Comparison of ENCODE assay signal across 28 cellular contexts in the genomic region with DNA sequence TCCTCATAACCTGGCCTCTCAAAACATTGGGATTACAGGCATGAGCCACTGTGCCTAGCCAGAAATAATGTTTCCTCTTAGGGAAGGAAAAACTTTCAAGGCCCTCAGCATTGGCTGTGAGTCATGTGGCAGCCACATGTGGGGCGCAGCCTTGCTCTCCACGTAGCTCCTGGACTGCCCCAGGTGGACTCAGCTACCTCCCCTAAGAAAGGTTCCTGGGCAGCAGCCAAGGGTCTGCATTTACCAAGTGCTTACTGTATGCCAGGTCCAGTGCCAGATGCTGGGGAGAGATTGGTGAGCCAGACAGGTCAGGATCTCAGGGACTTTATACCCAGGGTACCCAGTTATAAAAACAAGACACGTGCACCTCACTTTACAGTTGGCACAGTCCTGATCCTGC. TPM values are rescaled to one million over a fixed set of nuclear protein-coding genes. Genes with fewer than 3 reads are reported as not detected.
DNase-seq lines count a peak whose midpoint lies in the region; ATAC-seq and TF ChIP-seq lines count a peak whose summit lies in the region.
"Had no signal": no experiment of that assay in that cellular context is flagged by ENCODE, and none has a peak within 500 bp of the region (broad histone marks: within the 10 kb centered on the region; RNA-seq: fewer than 3 reads in every experiment).

No MANE protein-coding gene starts in this region.

- H3K36me3 Mint-ChIP-seq in naive thymus-derived CD4-positive, alpha-beta T cell: no peaks in the 10 kb centered on the region
- H3K36me3 Mint-ChIP-seq: stimulated activated memory B cell treated with anti-CD40 and anti-IgM and Interleukin-4, amounts not matched to agents 10 μg/mL and 1 μg/mL and 100 μg/mL, for 72 hours had no signal

- H3K9me3 ChIP-seq in HCT116 (ENCODE audit: control insufficient read depth in 1 of 2, insufficient read depth in 1 of 2, low read depth in 1 of 2, low read length in 2 of 2): no peaks in the 10 kb centered on the region
- no peaks in the 10 kb centered on the region for H3K9me3 ChIP-seq in RWPE2 (ENCODE audit: severe bottlenecking)
- no peaks in the 10 kb centered on the region for H3K9me3 ChIP-seq in naive thymus-derived CD4-positive, alpha-beta T cell (ENCODE audit: control insufficient read depth in 2 of 3, low read length in 3 of 3)
- H3K9me3 ChIP-seq: gastrocnemius medialis, psoas muscle, uterus had no signal

- DNase-seq in AG10803 (ENCODE audit: low read depth): peak; percentile 34
- DNase-seq in HCT116 (ENCODE audit: low read depth, low spot score): no peak
- no peak for DNase-seq in RWPE2 (ENCODE audit: low spot score)
- DNase-seq in fibroblast of mammary gland (ENCODE audit: low read depth): peak; percentile 48
- no peak for DNase-seq in naive thymus-derived CD4-positive, alpha-beta T cell
- DNase-seq in ureter (ENCODE audit: low spot score): no peak
- DNase-seq in left cardiac atrium: no peak
- DNase-seq in NCI-H748 treated with DMSO at 0.1 percent for 48 hours (lab: John Stamatoyannopoulos, UW): no peak
- DNase-seq: activated CD4-positive, CD25-positive, alpha-beta regulatory T cell; activated gamma-delta T cell treated with Interleukin-2 at 50 U/mL for 16 hours; activated T-cell treated with anti-CD3 and anti-CD28 coated beads, Interleukin-2, amount 50 U/mL, for 1 hour; gastrocnemius medialis; H7; hypothalamus; Kasumi-1; NCI-H1105; NCI-H2029 treated with DMSO at 0.1 percent for 48 hours; NCI-H446 treated with DMSO at 0.1 percent for 48 hours; psoas muscle; stimulated activated CD4-positive, alpha-beta T cell treated with anti-CD3 and anti-CD28 coated beads, Interleukin-2, amount 100 ng/mL, for 24 hours; T1000; uterus had no signal

- no peaks in the 10 kb centered on the region for H3K9me3 Mint-ChIP-seq in naive thymus-derived CD4-positive, alpha-beta T cell
- H3K9me3 Mint-ChIP-seq: dendritic cell treated with granulocyte-macrophage colony-stimulating factor and Interleukin-4, amounts not matched to agents 40 ng/mL and 50 ng/mL, for 4 days; stimulated activated memory B cell treated with anti-CD40 and anti-IgM and Interleukin-4, amounts not matched to agents 10 μg/mL and 1 μg/mL and 100 μg/mL, for 72 hours had no signal

- H2AFZ ChIP-seq in HCT116 (ENCODE audit: low read depth, low read length, poor library complexity, severe bottlenecking): peak overlapping the region; percentile 54

- peaks cover 3 to 13% (median 10%) of the 10 kb centered on the region in 7 donors for H3K4me1 Mint-ChIP-seq in naive thymus-derived CD4-positive, alpha-beta T cell

- no peak overlapping the region for H3K4me3 Mint-ChIP-seq in naive thymus-derived CD4-positive, alpha-beta T cell
- H3K4me3 Mint-ChIP-seq: dendritic cell treated with granulocyte-macrophage colony-stimulating factor and Interleukin-4, amounts not matched to agents 40 ng/mL and 50 ng/mL, for 4 days; stimulated activated memory B cell treated with anti-CD40 and anti-IgM and Interleukin-4, amounts not matched to agents 10 μg/mL and 1 μg/mL and 100 μg/mL, for 72 hours had no signal

- no peaks in the 10 kb centered on the region for H3K79me2 ChIP-seq in HCT116 (ENCODE audit: insufficient read depth, low read length)

- no peak overlapping the region for H3K4me2 ChIP-seq in HCT116 (ENCODE audit: low read length)

- no peaks in the 10 kb centered on the region for H3K9me2 ChIP-seq in HCT116 (ENCODE audit: insufficient read depth)

- TF ChIP-seq CTCF in AG10803 (conservative IDR thresholded peaks at IDR 0.05; ENCODE audit: low read length) (no peak), HCT116 (IDR thresholded peaks at IDR 0.05 in 2 of 3, conservative IDR thresholded peaks at IDR 0.05 in 1 of 3; ENCODE audit: borderline replicate concordance in 1 of 3, insufficient read depth in 1 of 3, low read depth in 2 of 3, low read length in 2 of 3) (no peak), RWPE2 (IDR thresholded peaks at IDR 0.05; ENCODE audit: poor library complexity, severe bottlenecking) (no peak), fibroblast of mammary gland (conservative IDR thresholded peaks at IDR 0.05; ENCODE audit: control insufficient read depth, insufficient read depth, low read depth, low read length) (no peak)

- H3K27ac ChIP-seq in HCT116 (ENCODE audit: low read depth, low read length): no peak overlapping the region
- H3K27ac ChIP-seq in RWPE2 (ENCODE audit: poor library complexity, severe bottlenecking): peak overlapping the region; percentile 69
- H3K27ac ChIP-seq in naive thymus-derived CD4-positive, alpha-beta T cell (ENCODE audit: low read depth, low read length): no peak overlapping the region
- H3K27ac ChIP-seq: C4-2B, cardiac muscle cell, gastrocnemius medialis, psoas muscle, uterus had no signal

- no peak overlapping the region for H3K9ac ChIP-seq in HCT116 (ENCODE audit: low read length)

- CTCF ChIA-PET in HCT116 (lab: Charles Lee): interaction anchor here (2.1 kb wide), 1 partner anchor 9 kb away, joined by 9 read pairs; no protein-coding TSS in a partner anchor
- CTCF ChIA-PET in naive thymus-derived CD4-positive, alpha-beta T cell (lab: Charles Lee): interaction anchor here (0.5 kb wide), 1 partner anchor 57 kb away, joined by 4 read pairs; no protein-coding TSS in a partner anchor

- POLR2A ChIA-PET in HCT116 (lab: Charles Lee): no interaction called here
- POLR2A ChIA-PET in naive thymus-derived CD4-positive, alpha-beta T cell (lab: Charles Lee): no interaction called here

- H3K4me1 ChIP-seq in HCT116 (ENCODE audit: control insufficient read depth in 1 of 2, insufficient read depth in 2 of 2, low read length in 2 of 2): peaks cover 14 to 42% of the 10 kb centered on the region in 2 experiments; a peak in 3 of 4 replicates
- peaks cover 35% of the 10 kb centered on the region for H3K4me1 ChIP-seq in RWPE2 (ENCODE audit: insufficient read depth, poor library complexity, severe bottlenecking)
- no peaks in the 10 kb centered on the region for H3K4me1 ChIP-seq in naive thymus-derived CD4-positive, alpha-beta T cell (ENCODE audit: control insufficient read depth in 2 of 2, insufficient read depth in 2 of 2, low read length in 2 of 2)
- H3K4me1 ChIP-seq: gastrocnemius medialis, psoas muscle had no signal

- intact Hi-C loops in HCT116 (cut with micrococcal nuclease): no loop called here
- intact Hi-C loops in naive thymus-derived CD4-positive, alpha-beta T cell (cut with micrococcal nuclease): no loop called here
- intact Hi-C loops in left cardiac atrium (cut with DNase I): no loop called here

- TF ChIP-seq RAD21 in HCT116 (IDR thresholded peaks at IDR 0.05; ENCODE audit: low read depth): no peak

- RAD21 ChIA-PET in HCT116 (lab: Charles Lee; ENCODE audit: low non-redundant PET in 1 of 2, low total read pairs in 2 of 2, uncharacterized antibody in 2 of 2, unreplicated experiment in 2 of 2): no interaction called here

- H3K27ac Mint-ChIP-seq in naive thymus-derived CD4-positive, alpha-beta T cell: no peak overlapping the region
- H3K27ac Mint-ChIP-seq: dendritic cell treated with granulocyte-macrophage colony-stimulating factor and Interleukin-4, amounts not matched to agents 40 ng/mL and 50 ng/mL, for 4 days; stimulated activated memory B cell treated with anti-CD40 and anti-IgM and Interleukin-4, amounts not matched to agents 10 μg/mL and 1 μg/mL and 100 μg/mL, for 72 hours had no signal

- ATAC-seq in HCT116: no peak
- ATAC-seq in RWPE2 (ENCODE audit: low read depth): peak; percentile 44; the same call in 2 of the 3 replicates
- no peak for ATAC-seq in naive thymus-derived CD4-positive, alpha-beta T cell
- no peak for ATAC-seq in left cardiac atrium
- ATAC-seq: gastrocnemius medialis; psoas muscle; stimulated activated memory B cell treated with anti-CD40 and anti-IgM and Interleukin-4, amounts not matched to agents 10 μg/mL and 1 μg/mL and 100 μg/mL, for 72 hours had no signal

- no peaks in the 10 kb centered on the region for H4K20me1 ChIP-seq in HCT116 (ENCODE audit: insufficient read depth)

- H3K27me3 ChIP-seq in HCT116 (ENCODE audit: insufficient read depth, low read length) (no peaks in the 10 kb centered on the region), RWPE2 (ENCODE audit: insufficient read depth, poor library complexity, severe bottlenecking) (no peaks in the 10 kb centered on the region)
- H3K27me3 ChIP-seq in naive thymus-derived CD4-positive, alpha-beta T cell (ENCODE audit: control insufficient read depth in 2 of 2, insufficient read depth in 2 of 2, low read length in 2 of 2): peaks cover 0 to 4% of the 10 kb centered on the region in 2 donors
- H3K27me3 ChIP-seq: cardiac muscle cell, uterus had no signal

- H3K27me3 Mint-ChIP-seq in naive thymus-derived CD4-positive, alpha-beta T cell: peaks cover 11 to 36% (median 16%) of the 10 kb centered on the region in 5 donors

- no peak for TF ChIP-seq POLR2A in HCT116 (IDR thresholded peaks at IDR 0.05; ENCODE audit: borderline replicate concordance, extremely low read depth, insufficient read depth, insufficient read length)

- no TSS peak for BruUV-seq in HCT116 (replicated peaks; lab: Mats Ljungman, UMichigan)

- H3K4me3 ChIP-seq in AG10803 (ENCODE audit: low read length) (no peak overlapping the region), HCT116 (replicated peaks in 1 of 2; ENCODE audit: low read depth in 1 of 2, low read length in 2 of 2) (no peak overlapping the region), RWPE2 (ENCODE audit: severe bottlenecking) (no peak overlapping the region), fibroblast of mammary gland (ENCODE audit: control insufficient read depth, low read depth, low read length) (no peak overlapping the region)
- H3K4me3 ChIP-seq in naive thymus-derived CD4-positive, alpha-beta T cell (ENCODE audit: low read length): no peak overlapping the region
- H3K4me3 ChIP-seq: cardiac muscle cell, gastrocnemius medialis, lung, psoas muscle, skin epidermis, uterus had no signal

- H3K36me3 ChIP-seq in HCT116 (ENCODE audit: control insufficient read depth in 1 of 2, insufficient read depth in 2 of 2, low read length in 2 of 2) (no peaks in the 10 kb centered on the region), RWPE2 (ENCODE audit: low read depth) (no peaks in the 10 kb centered on the region)
- H3K36me3 ChIP-seq in naive thymus-derived CD4-positive, alpha-beta T cell (ENCODE audit: control insufficient read depth in 2 of 3, insufficient read depth in 3 of 3, low read length in 3 of 3): no peaks in the 10 kb centered on the region
- H3K36me3 ChIP-seq: cardiac muscle cell, gastrocnemius medialis, uterus had no signal

TF ChIP-seq in HCT116, 20 proteins besides CTCF, POLR2A, EP300 and RAD21 (continues in another document):
- no peak for TF ChIP-seq EGR1 (IDR thresholded peaks at IDR 0.05; ENCODE audit: low read depth)
- no peak for TF ChIP-seq TCF7L2 (IDR thresholded peaks at IDR 0.05; ENCODE audit: borderline replicate concordance, extremely low read depth, insufficient read depth, insufficient read length)

RNA-seq across cellular contexts. Expression of a gene that starts 3.7 kb away (rescaled TPM):
- total RNA-seq in HCT116 (2021; ENCODE audit: unreplicated experiment): 0.54 TPM
- polyA plus RNA-seq in HCT116 (2012): 0.30 and 0.36 TPM in 2 replicates
- total RNA-seq in naive thymus-derived CD4-positive, alpha-beta T cell: under 1 TPM in 1 of 5 experiments, not detected in 4; 0.81 TPM
- polyA plus RNA-seq in naive thymus-derived CD4-positive, alpha-beta T cell: not detected
- total RNA-seq in ureter: 3.6 TPM
- total RNA-seq in left cardiac atrium: 1 to 10 TPM; 1.0 to 1.2 TPM
- total RNA-seq: gastrocnemius medialis had no signal

RNA-seq across cellular contexts. Expression of a gene that starts 43.4 kb away (rescaled TPM):
- 26.6 TPM for total RNA-seq in HCT116 (2021; ENCODE audit: unreplicated experiment)
- polyA plus RNA-seq in HCT116 (2012): 32.5 and 54.4 TPM in 2 replicates
- 10 to 100 TPM; 19.2 to 36.2 (median 22.1) TPM for total RNA-seq in naive thymus-derived CD4-positive, alpha-beta T cell
- 10 to 100 TPM; 30.0 to 35.2 TPM for polyA plus RNA-seq in naive thymus-derived CD4-positive, alpha-beta T cell
- total RNA-seq in ureter: 106 TPM
- 10 to 100 TPM; 22.7 to 28.5 TPM for total RNA-seq in left cardiac atrium

Comparison
In these comparisons a context has a peak if more than half of its experiments do, and no peak if none do; other contexts are left out.
1. DNase-seq: peak in AG10803 (single experiment) and fibroblast of mammary gland (single experiment); none in HCT116 (single experiment), RWPE2 (single experiment), naive thymus-derived CD4-positive, alpha-beta T cell (0 of 9), ureter (single experiment), left cardiac atrium (single experiment) and NCI-H748 treated with DMSO at 0.1 percent for 48 hours (single experiment).